24 cellular contexts compared by ENCODE assay signal in genomic region chr5:86666981-86667380, GRCh38. TPM values are rescaled to one million over a fixed set of nuclear protein-coding genes. Genes with fewer than 3 reads are reported as not detected.
DNase-seq lines count a peak whose midpoint lies in the region; ATAC-seq lines count a peak whose summit lies in the region.
"Had no signal": no experiment of that assay in that cellular context is flagged by ENCODE, and none has a peak within 500 bp of the region (broad histone marks: within the 10 kb centered on the region; RNA-seq: fewer than 3 reads in every experiment).

No MANE protein-coding gene starts in this region.

- peaks cover 2 to 7% (median 2%) of the 10 kb centered on the region in 3 donors for H3K4me1 Mint-ChIP-seq in IgD-negative memory B cell
- H3K4me1 Mint-ChIP-seq in stimulated activated memory B cell treated with anti-CD40 and anti-IgM and Interleukin-4, amounts not matched to agents 10 μg/mL and 1 μg/mL and 100 μg/mL, for 72 hours, result no peaks in the 10 kb centered on the region

- H3K9me3 Mint-ChIP-seq in IgD-negative memory B cell, result peaks cover 0 to 4% (median 0%) of the 10 kb centered on the region in 3 donors
- no peaks in the 10 kb centered on the region for H3K9me3 Mint-ChIP-seq in stimulated activated memory B cell treated with anti-CD40 and anti-IgM and Interleukin-4, amounts not matched to agents 10 μg/mL and 1 μg/mL and 100 μg/mL, for 72 hours

- H3K27ac ChIP-seq in SK-N-MC, result peak overlapping the region; percentile 80; the same call in 1 of the 2 replicates
- H3K27ac ChIP-seq: SJSA1 had no signal

- DNase-seq in NCI-H1417 (lab: John Stamatoyannopoulos, UW) (peak in 2 of 3 experiments; percentile 6 to 56), NCI-H1417 treated with DMSO at 0.1 percent for 48 hours (lab: John Stamatoyannopoulos, UW) (no peak), SK-N-MC (ENCODE audit: low read depth, low spot score) (no peak), DMS53 (lab: John Stamatoyannopoulos, UW) (no peak), HT-29 (ENCODE audit: low spot score) (no peak), SIG-M5 treated with dmso at 0.1 percent for 504 hours (lab: John Stamatoyannopoulos, UW; ENCODE audit: unreplicated experiment) (no peak)
- DNase-seq: 8988T, ACHN, Calu3, DND-41, GOT3, HCEC 1CT, Kasumi-1, MV-4-11, NCI-H1694 treated with DMSO at 0.1 percent for 48 hours, NCI-H2171 treated with DMSO at 0.1 percent for 48 hours, NCI-H82, PC-3, T-helper 1 cell had no signal

- H3K9ac ChIP-seq in SK-N-MC (ENCODE audit: insufficient read length), result no peak overlapping the region

- H3K9me3 ChIP-seq in SK-N-MC (ENCODE audit: low read depth, low read length), result no peaks in the 10 kb centered on the region
- H3K9me3 ChIP-seq: SJSA1 had no signal

- peak overlapping the region; percentile 18 to 86 (median 72) for H3K4me3 Mint-ChIP-seq in IgD-negative memory B cell
- H3K4me3 Mint-ChIP-seq in stimulated activated memory B cell treated with anti-CD40 and anti-IgM and Interleukin-4, amounts not matched to agents 10 μg/mL and 1 μg/mL and 100 μg/mL, for 72 hours, result peak overlapping the region; percentile 47

- H3K27ac Mint-ChIP-seq in IgD-negative memory B cell, result peak overlapping the region; percentile 24 to 37 (median 29)
- H3K27ac Mint-ChIP-seq in stimulated activated memory B cell treated with anti-CD40 and anti-IgM and Interleukin-4, amounts not matched to agents 10 μg/mL and 1 μg/mL and 100 μg/mL, for 72 hours, result peak overlapping the region; percentile 10

- H3K36me3 ChIP-seq in SK-N-MC (ENCODE audit: insufficient read depth, low read length), result no peaks in the 10 kb centered on the region
- H3K36me3 ChIP-seq: SJSA1 had no signal

- no peaks in the 10 kb centered on the region for H3K36me3 Mint-ChIP-seq in IgD-negative memory B cell
- no peaks in the 10 kb centered on the region for H3K36me3 Mint-ChIP-seq in stimulated activated memory B cell treated with anti-CD40 and anti-IgM and Interleukin-4, amounts not matched to agents 10 μg/mL and 1 μg/mL and 100 μg/mL, for 72 hours

- ATAC-seq in stimulated activated memory B cell treated with anti-CD40 and anti-IgM and Interleukin-4, amounts not matched to agents 10 μg/mL and 1 μg/mL and 100 μg/mL, for 72 hours, result no peak
- ATAC-seq: HepG2, K562, PC-3 had no signal

- peaks cover 4% of the 10 kb centered on the region for H3K27me3 Mint-ChIP-seq in IgD-negative memory B cell
- peaks cover 7% of the 10 kb centered on the region for H3K27me3 Mint-ChIP-seq in stimulated activated memory B cell treated with anti-CD40 and anti-IgM and Interleukin-4, amounts not matched to agents 10 μg/mL and 1 μg/mL and 100 μg/mL, for 72 hours

- peak overlapping the region; percentile 49 for H3K4me3 ChIP-seq in SK-N-MC
- H3K4me3 ChIP-seq: K562, SJSA1 had no signal

RNA-seq across cellular contexts. Expression of gene COX7C, which starts 49.2 kb away (rescaled TPM):
- polyA plus RNA-seq in IgD-negative memory B cell, result 658 TPM
- total RNA-seq in HT-29 (2014; rRNA removed; shearing (Covaris generic)), result 243 and 269 TPM in 2 replicates

Comparison
In these comparisons a context has a peak if more than half of its experiments do, and no peak if none do; other contexts are left out.
1. DNase-seq: peak in NCI-H1417 (2 of 3); none in NCI-H1417 treated with DMSO at 0.1 percent for 48 hours (single experiment), SK-N-MC (single experiment), DMS53 (single experiment), HT-29 (single experiment) and SIG-M5 treated with dmso at 0.1 percent for 504 hours (single experiment).